Comparison of ENCODE assay signal across 15 cellular contexts in genomic region chr3:126433496-126434263, GRCh38. TPM values are rescaled to one million over a fixed set of nuclear protein-coding genes. Genes with fewer than 3 reads are reported as not detected.
DNase-seq lines count a peak whose midpoint lies in the region; ATAC-seq, FAIRE-seq and TF ChIP-seq lines count a peak whose summit lies in the region.
"Had no signal": no experiment of that assay in that cellular context is flagged by ENCODE, and none has a peak within 500 bp of the region (broad histone marks: within the 10 kb centered on the region; RNA-seq: fewer than 3 reads in every experiment).

No MANE protein-coding gene starts in this region.

- DNase-seq in H7 (peak; percentile 44), NCI-H2081 treated with DMSO at 0.1 percent for 48 hours (lab: John Stamatoyannopoulos, UW) (peak; percentile 31), Right ventricle myocardium superior (peak; percentile 80), osteocyte (ENCODE audit: extremely low spot score, unreplicated experiment) (peak; percentile 83), HEK293T (ENCODE audit: extremely low spot score) (no peak), frontal cortex (ENCODE audit: low spot score in 2 of 2) (no peak), RCC 7860 (ENCODE audit: low spot score) (no peak)
- DNase-seq: activated CD4-positive, alpha-beta T cell treated with anti-CD3 and anti-CD28 coated beads, Interleukin-2, amount 10 ng/mL, durations not matched to agents 24 days and 14 days; amniotic stem cell; BE2C; HCEC 1CT; KBM-7; NCI-H146 had no signal

- POLR2A ChIA-PET in HEK293T (lab: Yijun Ruan, JAX) = no interaction called here

- H3K27me3 ChIP-seq in H7 (ENCODE audit: control insufficient read depth, insufficient read depth, low read length) = no peaks in the 10 kb centered on the region
- H3K27me3 ChIP-seq: BE2C had no signal

- ATAC-seq in Right ventricle myocardium superior (ENCODE audit: poor library complexity) (peak; percentile 95), GM18511 (IDR thresholded peaks at IDR 0.05; ENCODE audit: unreplicated experiment) (no peak)

- CTCF ChIA-PET in HEK293T (lab: Yijun Ruan, JAX) = no interaction called here

- no peak overlapping the region for H3K27ac Mint-ChIP-seq in osteocyte (ENCODE audit: unreplicated experiment)
- H3K27ac Mint-ChIP-seq: activated CD4-positive, alpha-beta T cell treated with anti-CD3 and anti-CD28 coated beads, Interleukin-2, amount 10 ng/mL, durations not matched to agents 24 days and 14 days had no signal

- no peak for FAIRE-seq in frontal cortex (lab: Jason Lieb, UNC)
- FAIRE-seq in RCC 7860 (lab: Jason Lieb, UNC) = no peak

- TF ChIP-seq CTCF in osteocyte (IDR thresholded peaks at IDR 0.05) = no peak

- no peaks in the 10 kb centered on the region for H3K9me3 Mint-ChIP-seq in osteocyte (ENCODE audit: unreplicated experiment)
- H3K9me3 Mint-ChIP-seq: activated CD4-positive, alpha-beta T cell treated with anti-CD3 and anti-CD28 coated beads, Interleukin-2, amount 10 ng/mL, durations not matched to agents 24 days and 14 days had no signal

- intact Hi-C loops in Right ventricle myocardium superior (cut with DNase I) = no loop called here

- H3K4me1 Mint-ChIP-seq in osteocyte (ENCODE audit: unreplicated experiment) = peaks cover 2% of the 10 kb centered on the region
- H3K4me1 Mint-ChIP-seq: activated CD4-positive, alpha-beta T cell treated with anti-CD3 and anti-CD28 coated beads, Interleukin-2, amount 10 ng/mL, durations not matched to agents 24 days and 14 days had no signal

- no peak overlapping the region for H3K4me3 Mint-ChIP-seq in osteocyte (ENCODE audit: unreplicated experiment)
- H3K4me3 Mint-ChIP-seq: activated CD4-positive, alpha-beta T cell treated with anti-CD3 and anti-CD28 coated beads, Interleukin-2, amount 10 ng/mL, durations not matched to agents 24 days and 14 days had no signal

- peaks cover 12% of the 10 kb centered on the region for H3K36me3 Mint-ChIP-seq in osteocyte (ENCODE audit: unreplicated experiment)

- H3K27me3 Mint-ChIP-seq in osteocyte (ENCODE audit: unreplicated experiment) = no peaks in the 10 kb centered on the region
- H3K27me3 Mint-ChIP-seq: activated CD4-positive, alpha-beta T cell treated with anti-CD3 and anti-CD28 coated beads, Interleukin-2, amount 10 ng/mL, durations not matched to agents 24 days and 14 days had no signal

- peaks cover 4% of the 10 kb centered on the region for H3K36me3 ChIP-seq in H7 (replicated peaks; ENCODE audit: control insufficient read depth, insufficient read depth, low read length)
- H3K36me3 ChIP-seq: BE2C had no signal

- H3K4me3 ChIP-seq in H7 (ENCODE audit: insufficient read depth, low read depth, low read length) = no peak overlapping the region
- H3K4me3 ChIP-seq: lower lobe of right lung had no signal

TF ChIP-seq in HEK293T, 16 proteins besides CTCF, POLR2A, EP300 and RAD21:
- TF ChIP-seq FOXK2 (IDR thresholded peaks at IDR 0.05) (no peak), FOXA1 (IDR thresholded peaks at IDR 0.05) (no peak), CTBP1 (IDR thresholded peaks at IDR 0.05; ENCODE audit: borderline replicate concordance) (no peak), BHLHE40 (IDR thresholded peaks at IDR 0.05; ENCODE audit: borderline replicate concordance) (no peak), ZNF384 (IDR thresholded peaks at IDR 0.05) (no peak), TARDBP (IDR thresholded peaks at IDR 0.05) (no peak), L3MBTL2 (conservative IDR thresholded peaks at IDR 0.05) (no peak), NFRKB (IDR thresholded peaks at IDR 0.05) (no peak), ARNT (IDR thresholded peaks at IDR 0.05) (no peak), PKNOX1 (IDR thresholded peaks at IDR 0.05) (no peak), SUZ12 (IDR thresholded peaks at IDR 0.05) (no peak), FOXM1 (IDR thresholded peaks at IDR 0.05; ENCODE audit: borderline replicate concordance) (no peak), SP1 (IDR thresholded peaks at IDR 0.05) (no peak), HDGF (IDR thresholded peaks at IDR 0.05; ENCODE audit: borderline replicate concordance) (no peak), ELF4 (IDR thresholded peaks at IDR 0.05) (no peak), LEF1 (IDR thresholded peaks at IDR 0.05; ENCODE audit: borderline replicate concordance) (no peak)

RNA-seq across cellular contexts. Expression of gene CFAP100, which starts 39.0 kb away (rescaled TPM):
- 0.24 and 1.5 TPM in 2 replicates for total RNA-seq in H7 (2014; rRNA removed; shearing (Covaris generic))
- not detected for total RNA-seq in Right ventricle myocardium superior
- total RNA-seq in osteocyte = not detected in 2 replicates
- total RNA-seq in frontal cortex = 3.7 TPM
- total RNA-seq: activated CD4-positive, alpha-beta T cell treated with anti-CD3 and anti-CD28 coated beads, Interleukin-2, amount 10 ng/mL, durations not matched to agents 24 days and 14 days had no signal

RNA-seq across cellular contexts. Expression of gene ZXDC, which starts 42.0 kb away (rescaled TPM):
- total RNA-seq in H7 (2014; rRNA removed; shearing (Covaris generic)) = 27.2 and 33.2 TPM in 2 replicates
- total RNA-seq in Right ventricle myocardium superior (16.1 TPM), osteocyte (30.7 and 31.8 TPM in 2 replicates), frontal cortex (36.3 TPM)

Comparison
In these comparisons a context has a peak if more than half of its experiments do, and no peak if none do; other contexts are left out.
1. DNase-seq: peak in H7 (single experiment), NCI-H2081 treated with DMSO at 0.1 percent for 48 hours (single experiment), Right ventricle myocardium superior (single experiment) and osteocyte (single experiment); none in HEK293T (single experiment), frontal cortex (0 of 2) and RCC 7860 (single experiment).